In the genomic region with DNA sequence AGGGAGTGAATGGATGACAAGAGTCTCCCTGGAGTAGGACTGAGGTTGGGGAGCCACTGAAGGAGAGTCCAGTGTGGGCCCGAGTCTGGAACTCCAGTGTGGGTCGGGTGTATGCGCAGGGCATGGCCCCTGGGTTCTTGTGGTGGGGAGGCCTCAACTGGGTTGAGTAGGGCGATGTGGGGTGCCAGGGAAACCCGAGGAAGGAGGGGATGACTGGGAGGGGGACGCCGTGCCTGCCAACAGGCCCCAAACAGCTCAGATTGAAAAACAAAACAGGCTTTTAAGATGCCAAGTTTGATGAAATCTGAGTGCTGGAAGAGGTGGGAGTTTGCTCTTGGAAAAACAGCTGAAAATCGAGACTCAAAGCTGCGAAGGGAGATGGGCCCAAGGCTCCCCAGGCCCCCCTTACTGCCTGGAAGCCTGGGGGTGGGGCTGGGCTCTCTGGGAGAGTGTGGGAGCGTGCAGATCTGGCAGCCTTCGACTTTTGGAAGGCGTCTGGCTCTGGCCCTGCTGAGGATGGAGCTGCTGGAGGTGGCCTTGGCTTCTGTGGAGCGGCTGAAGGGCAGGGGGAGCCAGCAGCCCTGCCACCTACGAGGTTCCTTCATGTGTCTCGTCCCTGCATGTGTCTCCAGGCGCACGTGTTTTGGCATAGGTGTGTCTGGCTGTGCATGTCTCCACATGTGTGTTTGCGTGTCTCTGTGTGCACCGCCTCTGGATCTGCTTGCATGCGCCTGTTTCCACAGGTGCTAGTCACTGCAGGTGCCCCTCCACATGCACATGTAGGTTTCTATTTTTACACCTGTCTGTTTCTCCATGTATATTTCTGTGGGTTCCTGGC, we compare ENCODE assay signal across 10 cellular contexts. TPM values are rescaled to one million over a fixed set of nuclear protein-coding genes. Genes with fewer than 3 reads are reported as not detected.
DNase-seq lines count a peak whose midpoint lies in the region; ATAC-seq and TF ChIP-seq lines count a peak whose summit lies in the region.
"Had no signal": no experiment of that assay in that cellular context is flagged by ENCODE, and none has a peak within 500 bp of the region (broad histone marks: within the 10 kb centered on the region; RNA-seq: fewer than 3 reads in every experiment).

No MANE protein-coding gene starts in this region.

- POLR2A ChIA-PET in naive thymus-derived CD8-positive, alpha-beta T cell (lab: Charles Lee), result no interaction called here

- no peak overlapping the region for H3K27ac Mint-ChIP-seq in T-helper 2 cell treated with Interferon-gamma antibody and Interleukin-4, amounts not matched to agents 5 μg/mL and 100 μg/mL, for 36 hours
- no peak overlapping the region for H3K27ac Mint-ChIP-seq in naive thymus-derived CD8-positive, alpha-beta T cell
- H3K27ac Mint-ChIP-seq in type B pancreatic cell (peak overlapping the region; percentile 89), immature natural killer cell (no peak overlapping the region)
- H3K27ac Mint-ChIP-seq: T-helper 1 cell treated with Interleukin-12 subunit alpha and Interleukin-12 subunit beta and Interleukin-4 antibody, amounts not matched to agents 30 μg/mL and 1 μg/mL, for 36 hours had no signal

- no peak for ATAC-seq in naive thymus-derived CD8-positive, alpha-beta T cell
- ATAC-seq in GM21786 (IDR thresholded peaks at IDR 0.05; ENCODE audit: unreplicated experiment), result no peak
- ATAC-seq in GM21447 (IDR thresholded peaks at IDR 0.05; ENCODE audit: unreplicated experiment), result no peak

- no peaks in the 10 kb centered on the region for H3K36me3 Mint-ChIP-seq in T-helper 2 cell treated with Interferon-gamma antibody and Interleukin-4, amounts not matched to agents 5 μg/mL and 100 μg/mL, for 36 hours (ENCODE audit: low read depth)
- H3K36me3 Mint-ChIP-seq in naive thymus-derived CD8-positive, alpha-beta T cell, result no peaks in the 10 kb centered on the region
- H3K36me3 Mint-ChIP-seq in type B pancreatic cell (peaks cover 3% of the 10 kb centered on the region), immature natural killer cell (no peaks in the 10 kb centered on the region)

- peaks cover 8% of the 10 kb centered on the region for H3K4me1 Mint-ChIP-seq in T-helper 2 cell treated with Interferon-gamma antibody and Interleukin-4, amounts not matched to agents 5 μg/mL and 100 μg/mL, for 36 hours (ENCODE audit: low read depth)
- H3K4me1 Mint-ChIP-seq in naive thymus-derived CD8-positive, alpha-beta T cell, result peaks cover 0 to 8% (median 6%) of the 10 kb centered on the region in 4 donors
- H3K4me1 Mint-ChIP-seq in type B pancreatic cell (ENCODE audit: unreplicated experiment), result peaks cover 37% of the 10 kb centered on the region
- peaks cover 0 to 5% of the 10 kb centered on the region in 2 donors for H3K4me1 Mint-ChIP-seq in immature natural killer cell

- H3K4me3 Mint-ChIP-seq in T-helper 2 cell treated with Interferon-gamma antibody and Interleukin-4, amounts not matched to agents 5 μg/mL and 100 μg/mL, for 36 hours, result peak overlapping the region; percentile 42
- H3K4me3 Mint-ChIP-seq in naive thymus-derived CD8-positive, alpha-beta T cell, result peak overlapping the region in 6 of 10 donors; percentile 7 to 68 (median 17)
- H3K4me3 Mint-ChIP-seq in type B pancreatic cell (peak overlapping the region; percentile 70), immature natural killer cell (peak overlapping the region in 2 of 5 donors; percentile 18 to 28)
- H3K4me3 Mint-ChIP-seq: T-helper 1 cell treated with Interleukin-12 subunit alpha and Interleukin-12 subunit beta and Interleukin-4 antibody, amounts not matched to agents 30 μg/mL and 1 μg/mL, for 36 hours had no signal

- no peaks in the 10 kb centered on the region for H3K9me3 Mint-ChIP-seq in T-helper 2 cell treated with Interferon-gamma antibody and Interleukin-4, amounts not matched to agents 5 μg/mL and 100 μg/mL, for 36 hours
- no peaks in the 10 kb centered on the region for H3K9me3 Mint-ChIP-seq in naive thymus-derived CD8-positive, alpha-beta T cell
- H3K9me3 Mint-ChIP-seq in type B pancreatic cell, result no peaks in the 10 kb centered on the region
- H3K9me3 Mint-ChIP-seq in immature natural killer cell, result no peaks in the 10 kb centered on the region
- H3K9me3 Mint-ChIP-seq: T-helper 1 cell treated with Interleukin-12 subunit alpha and Interleukin-12 subunit beta and Interleukin-4 antibody, amounts not matched to agents 30 μg/mL and 1 μg/mL, for 36 hours had no signal

- no peak for TF ChIP-seq CTCF in type B pancreatic cell (conservative IDR thresholded peaks at IDR 0.05)

- peak overlapping the region; percentile 76 for H3K27ac ChIP-seq in caudate nucleus (ENCODE audit: low read depth, low read length)

- H3K27me3 Mint-ChIP-seq in T-helper 2 cell treated with Interferon-gamma antibody and Interleukin-4, amounts not matched to agents 5 μg/mL and 100 μg/mL, for 36 hours (ENCODE audit: low read depth), result peaks cover 3% of the 10 kb centered on the region
- peaks cover 1 to 16% (median 11%) of the 10 kb centered on the region in 5 donors for H3K27me3 Mint-ChIP-seq in naive thymus-derived CD8-positive, alpha-beta T cell
- H3K27me3 Mint-ChIP-seq in type B pancreatic cell (no peaks in the 10 kb centered on the region), immature natural killer cell (ENCODE audit: low read depth in 3 of 3) (peaks cover 0 to 8% (median 3%) of the 10 kb centered on the region in 3 donors)

- no peak for DNase-seq in T-helper 2 cell treated with Interferon-gamma antibody and Interleukin-4, amounts not matched to agents 5 μg/mL and 100 μg/mL, for 36 hours (ENCODE audit: low spot score)
- no peak for DNase-seq in T-helper 2 cell
- peak in 21 of 61 donors; percentile 9 to 61 (median 35) for DNase-seq in caudate nucleus (lab: John Stamatoyannopoulos, UW)
- no peak for DNase-seq in naive thymus-derived CD8-positive, alpha-beta T cell
- no peak for DNase-seq in type B pancreatic cell (ENCODE audit: extremely low spot score, unreplicated experiment)
- DNase-seq in immature natural killer cell, result no peak
- DNase-seq: KG1 had no signal

RNA-seq across cellular contexts. Expression of gene PTPRF, which starts 33.3 kb away (rescaled TPM):
- total RNA-seq in naive thymus-derived CD8-positive, alpha-beta T cell, result under 1 TPM in 1 of 2 experiments, not detected in 1; 0.08 TPM
- not detected for polyA plus RNA-seq in naive thymus-derived CD8-positive, alpha-beta T cell
- total RNA-seq in type B pancreatic cell (ENCODE audit: low replicate concordance), result 260 and 507 TPM in 2 replicates
- polyA plus RNA-seq in immature natural killer cell, result not detected

Comparison
In these comparisons a context has a peak if more than half of its experiments do, and no peak if none do; other contexts are left out.
1. RNA of gene PTPRF, which starts 33.3 kb away (total RNA-seq): 260 to 507 TPM in type B pancreatic cell; 0.08 TPM in naive thymus-derived CD8-positive, alpha-beta T cell; every median in the first group is over 100 times any median in the second.